ENCODE assay signal across 22 cellular contexts in genomic region chr12:92191061-92191460, GRCh38.
"Had no signal": no experiment of that assay in that cellular context is flagged by ENCODE, and none has a peak within 500 bp of the region (broad histone marks: within the 10 kb centered on the region; RNA-seq: fewer than 3 reads in every experiment).

No MANE protein-coding gene starts in this region.

- H3K27ac ChIP-seq: coronary artery, neutrophil, upper lobe of left lung, WERI-Rb-1 had no signal

- H3K4me3 Mint-ChIP-seq: activated CD8-positive, alpha-beta T cell treated with anti-CD3 and anti-CD28 coated beads, Interleukin-2, amount 10 ng/mL, durations not matched to agents 7 days and 5 days; activated naive CD8-positive, alpha-beta T cell treated with anti-CD3 and anti-CD28 coated beads, Interleukin-2, amount 50 U/mL, for 24 hours; activated T-helper 1 cell treated with anti-CD3 and anti-CD28 coated beads, Interleukin-12 subunit alpha, Interleukin-12 subunit beta, Interleukin-2, Interleukin-4 antibody, amounts not matched to agents 30 ng/mL and 10 ng/mL and 1 ng/mL, durations not matched to agents 14 hours and 24 hours and 36 hours; immature natural killer cell; naive thymus-derived CD8-positive, alpha-beta T cell had no signal

- H3K27me3 Mint-ChIP-seq: activated naive CD8-positive, alpha-beta T cell treated with anti-CD3 and anti-CD28 coated beads, Interleukin-2, amount 50 U/mL, for 24 hours; naive thymus-derived CD8-positive, alpha-beta T cell; stimulated activated naive B cell treated with anti-CD40 and anti-IgM and Interleukin-4, amounts not matched to agents 10 μg/mL and 1 μg/mL and 100 μg/mL, for 72 hours had no signal

- ATAC-seq: activated CD8-positive, alpha-beta T cell treated with anti-CD3 and anti-CD28 coated beads, Interleukin-2, amount 10 ng/mL, durations not matched to agents 7 days and 5 days; activated naive CD8-positive, alpha-beta T cell treated with anti-CD3 and anti-CD28 coated beads, Interleukin-2, amount 50 U/mL, for 24 hours; left cardiac atrium; naive thymus-derived CD8-positive, alpha-beta T cell; stimulated activated naive B cell treated with anti-CD40 and anti-IgM and Interleukin-4, amounts not matched to agents 10 μg/mL and 1 μg/mL and 100 μg/mL, for 72 hours had no signal

- H3K36me3 Mint-ChIP-seq: immature natural killer cell had no signal

- H3K9me3 ChIP-seq: neutrophil, upper lobe of left lung had no signal

- DNase-seq: activated CD4-positive, alpha-beta T cell treated with anti-CD3 and anti-CD28 coated beads for 4 hours; activated CD8-positive, alpha-beta memory T cell treated with anti-CD3 and anti-CD28 coated beads, Interleukin-2, amount 50 U/mL, for 48 hours; activated CD8-positive, alpha-beta T cell treated with anti-CD3 and anti-CD28 coated beads, Interleukin-2, amount 10 ng/mL, durations not matched to agents 7 days and 5 days; activated naive CD4-positive, alpha-beta T cell treated with Interleukin-2 at 50 U/mL for 16 hours; activated naive CD8-positive, alpha-beta T cell treated with anti-CD3 and anti-CD28 coated beads, Interleukin-2, amount 50 U/mL, for 24 hours; caudate nucleus; glutamatergic neuron; immature natural killer cell; left cardiac atrium; naive thymus-derived CD8-positive, alpha-beta T cell; posterior cingulate gyrus; stimulated activated CD4-positive, alpha-beta T cell treated with anti-CD3 and anti-CD28 coated beads, Interleukin-2, amount 100 ng/mL, for 24 hours; stimulated activated naive B cell treated with anti-CD40 and anti-IgM and Interleukin-4, amounts not matched to agents 10 μg/mL and 1 μg/mL and 100 μg/mL, for 72 hours; substantia nigra; T-helper 1 cell; upper lobe of left lung; WERI-Rb-1 had no signal

- H3K4me3 ChIP-seq: coronary artery, lung, smooth muscle cell, upper lobe of left lung had no signal

- H3K4me1 ChIP-seq: upper lobe of left lung had no signal

- H3K27ac Mint-ChIP-seq: activated CD8-positive, alpha-beta T cell treated with anti-CD3 and anti-CD28 coated beads, Interleukin-2, amount 10 ng/mL, durations not matched to agents 7 days and 5 days; activated naive CD8-positive, alpha-beta T cell treated with anti-CD3 and anti-CD28 coated beads, Interleukin-2, amount 50 U/mL, for 24 hours; activated T-helper 1 cell treated with anti-CD3 and anti-CD28 coated beads, Interleukin-12 subunit alpha, Interleukin-12 subunit beta, Interleukin-2, Interleukin-4 antibody, amounts not matched to agents 30 ng/mL and 10 ng/mL and 1 ng/mL, durations not matched to agents 14 hours and 24 hours and 36 hours; immature natural killer cell had no signal

- H3K27me3 ChIP-seq: upper lobe of left lung had no signal

- H3K36me3 ChIP-seq: neutrophil, upper lobe of left lung, WERI-Rb-1 had no signal
